22 cellular contexts compared by ENCODE assay signal in the genomic region with DNA sequence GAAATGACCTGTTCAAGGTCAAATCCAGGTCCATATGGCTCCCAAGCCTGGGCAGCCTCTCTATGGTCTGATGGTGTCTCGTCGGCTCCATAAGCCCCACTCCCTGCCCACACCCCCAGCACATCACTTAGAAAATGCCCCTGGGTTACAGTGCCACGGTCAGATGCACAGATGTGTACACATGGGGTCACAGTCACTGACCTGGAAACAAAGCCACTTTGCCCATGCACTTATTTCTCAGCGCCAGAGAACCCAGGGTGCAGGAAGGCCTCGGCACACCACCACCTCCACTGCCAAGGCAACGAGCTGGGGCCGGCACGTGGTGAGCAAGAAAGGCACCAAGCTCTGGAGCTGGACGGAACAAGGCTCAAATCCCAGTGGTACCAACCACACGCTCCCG. TPM values are rescaled to one million over a fixed set of nuclear protein-coding genes. Genes with fewer than 3 reads are reported as not detected.
A peak's percentile ranks its signal among the peaks of the same experiment; 100 is the strongest.
DNase-seq lines count a peak whose midpoint lies in the region; ATAC-seq, FAIRE-seq and TF ChIP-seq lines count a peak whose summit lies in the region.
"Had no signal": no experiment of that assay in that cellular context is flagged by ENCODE, and none has a peak within 500 bp of the region (broad histone marks: within the 10 kb centered on the region; RNA-seq: fewer than 3 reads in every experiment).

No MANE protein-coding gene starts in this region.

- H3K27me3 Mint-ChIP-seq in CD4-positive, alpha-beta memory T cell = no peaks in the 10 kb centered on the region
- H3K27me3 Mint-ChIP-seq in central memory CD8-positive, alpha-beta T cell = no peaks in the 10 kb centered on the region
- no peaks in the 10 kb centered on the region for H3K27me3 Mint-ChIP-seq in activated CD4-positive, alpha-beta T cell treated with anti-CD3 and anti-CD28 coated beads, Interleukin-2, amount 10 ng/mL, durations not matched to agents 7 days and 5 days

- intact Hi-C loops in CD4-positive, alpha-beta memory T cell (cut with micrococcal nuclease) = no loop called here

- H3K4me3 ChIP-seq in CD4-positive, alpha-beta memory T cell (ENCODE audit: low read length in 2 of 2) = no peak overlapping the region
- no peak overlapping the region for H3K4me3 ChIP-seq in osteoblast (ENCODE audit: insufficient read depth, low read length)
- H3K4me3 ChIP-seq: HAP-1, mucosa of descending colon, smooth muscle cell, thoracic aorta had no signal

- H3K36me3 ChIP-seq in CD4-positive, alpha-beta memory T cell (ENCODE audit: insufficient read depth, low read length) = no peaks in the 10 kb centered on the region
- no peaks in the 10 kb centered on the region for H3K36me3 ChIP-seq in osteoblast (ENCODE audit: insufficient read depth, low read length)
- H3K36me3 ChIP-seq: HAP-1 had no signal

- peaks cover 100% of the 10 kb centered on the region for H3K4me1 ChIP-seq in CD4-positive, alpha-beta memory T cell (ENCODE audit: insufficient read depth, low read length)
- peaks cover 26% of the 10 kb centered on the region for H3K4me1 ChIP-seq in osteoblast (ENCODE audit: insufficient read depth, low read length)
- H3K4me1 ChIP-seq: HAP-1 had no signal

- no peak for TF ChIP-seq CTCF in osteoblast (IDR thresholded peaks at IDR 0.05; ENCODE audit: extremely low read depth, low read depth, low read length)

- no peak overlapping the region for H2AFZ ChIP-seq in osteoblast (ENCODE audit: low read length)

- peaks cover 59% of the 10 kb centered on the region for H4K20me1 ChIP-seq in osteoblast (ENCODE audit: insufficient read depth, low read length)

- no peaks in the 10 kb centered on the region for H3K9me3 Mint-ChIP-seq in CD4-positive, alpha-beta memory T cell
- no peaks in the 10 kb centered on the region for H3K9me3 Mint-ChIP-seq in central memory CD8-positive, alpha-beta T cell
- no peaks in the 10 kb centered on the region for H3K9me3 Mint-ChIP-seq in activated CD4-positive, alpha-beta T cell treated with anti-CD3 and anti-CD28 coated beads, Interleukin-2, amount 10 ng/mL, durations not matched to agents 7 days and 5 days

- H3K79me2 ChIP-seq in osteoblast (ENCODE audit: insufficient read depth, low read length) = peaks cover 81% of the 10 kb centered on the region

- TF ChIP-seq POLR2A in GM12891 (IDR thresholded peaks at IDR 0.05; ENCODE audit: low read depth, low read length) = no peak

- no peak for ATAC-seq in central memory CD8-positive, alpha-beta T cell (replicated peaks; ENCODE audit: extremely low read depth, poor library complexity, severe bottlenecking)
- ATAC-seq in GM19328 (IDR thresholded peaks at IDR 0.05; ENCODE audit: unreplicated experiment) = no peak
- ATAC-seq: mucosa of descending colon, SK-N-SH treated with all-trans-retinoic acid at 6 μM for 48 hours had no signal

- H3K36me3 Mint-ChIP-seq in CD4-positive, alpha-beta memory T cell = peaks cover 0 to 12% of the 10 kb centered on the region in 2 donors
- peaks cover 22% of the 10 kb centered on the region for H3K36me3 Mint-ChIP-seq in central memory CD8-positive, alpha-beta T cell (ENCODE audit: insufficient read depth)
- no peaks in the 10 kb centered on the region for H3K36me3 Mint-ChIP-seq in activated CD4-positive, alpha-beta T cell treated with anti-CD3 and anti-CD28 coated beads, Interleukin-2, amount 10 ng/mL, durations not matched to agents 7 days and 5 days (ENCODE audit: low read depth)

- no peak overlapping the region for H3K4me2 ChIP-seq in osteoblast (ENCODE audit: insufficient read depth, low read length)
- H3K4me2 ChIP-seq: smooth muscle cell had no signal

- H3K4me1 Mint-ChIP-seq in CD4-positive, alpha-beta memory T cell = peaks cover 64 to 100% (median 85%) of the 10 kb centered on the region in 4 donors
- H3K4me1 Mint-ChIP-seq in central memory CD8-positive, alpha-beta T cell = peaks cover 87% of the 10 kb centered on the region
- peaks cover 72% of the 10 kb centered on the region for H3K4me1 Mint-ChIP-seq in activated CD4-positive, alpha-beta T cell treated with anti-CD3 and anti-CD28 coated beads, Interleukin-2, amount 10 ng/mL, durations not matched to agents 7 days and 5 days

- no peaks in the 10 kb centered on the region for H3K27me3 ChIP-seq in CD4-positive, alpha-beta memory T cell (ENCODE audit: insufficient read depth, low read length)
- H3K27me3 ChIP-seq in osteoblast (ENCODE audit: insufficient read depth, low read length) = no peaks in the 10 kb centered on the region
- H3K27me3 ChIP-seq: foreskin keratinocyte had no signal

- peak overlapping the region in 6 of 8 donors; percentile 6 to 68 (median 48) for H3K4me3 Mint-ChIP-seq in CD4-positive, alpha-beta memory T cell
- peak overlapping the region; percentile 21 for H3K4me3 Mint-ChIP-seq in central memory CD8-positive, alpha-beta T cell
- no peak overlapping the region for H3K4me3 Mint-ChIP-seq in activated CD4-positive, alpha-beta T cell treated with anti-CD3 and anti-CD28 coated beads, Interleukin-2, amount 10 ng/mL, durations not matched to agents 7 days and 5 days

- H3K27ac ChIP-seq in CD4-positive, alpha-beta memory T cell (ENCODE audit: low read depth, low read length) = peak overlapping the region; percentile 39
- no peak overlapping the region for H3K27ac ChIP-seq in osteoblast (ENCODE audit: low read depth, low read length)
- H3K27ac ChIP-seq: foreskin keratinocyte, thoracic aorta had no signal

- H3K27ac Mint-ChIP-seq in CD4-positive, alpha-beta memory T cell = peak overlapping the region; percentile 64 to 91 (median 80)
- H3K27ac Mint-ChIP-seq in central memory CD8-positive, alpha-beta T cell (ENCODE audit: low read depth) = peak overlapping the region; percentile 80
- no peak overlapping the region for H3K27ac Mint-ChIP-seq in activated CD4-positive, alpha-beta T cell treated with anti-CD3 and anti-CD28 coated beads, Interleukin-2, amount 10 ng/mL, durations not matched to agents 7 days and 5 days

- DNase-seq in CD4-positive, alpha-beta memory T cell = no peak
- DNase-seq in GM12891 (ENCODE audit: insufficient read length, low spot score) (no peak), osteoblast (ENCODE audit: insufficient read length, low spot score, missing footprints) (peak; percentile 35)
- DNase-seq in central memory CD8-positive, alpha-beta T cell (ENCODE audit: low spot score in 2 of 2) = no peak
- no peak for DNase-seq in activated CD8-positive, alpha-beta memory T cell treated with anti-CD3 and anti-CD28 coated beads, Interleukin-2, amount 50 U/mL, for 4 hours
- no peak for DNase-seq in activated CD4-positive, alpha-beta T cell treated with anti-CD3 and anti-CD28 coated beads, Interleukin-2, amount 10 ng/mL, durations not matched to agents 7 days and 5 days
- DNase-seq: activated CD8-positive, alpha-beta memory T cell treated with anti-CD3 and anti-CD28 coated beads for 24 hours; activated effector memory CD4-positive, alpha-beta T cell treated with Interleukin-2 at 50 U/mL for 16 hours; aorta; Karpas-422; mucosa of descending colon; NCI-H1105; NCI-H2171; NCI-H774; posterior cingulate gyrus had no signal

- CTCF ChIA-PET in CD4-positive, alpha-beta memory T cell (lab: Charles Lee; ENCODE audit: partially characterized antibody) = interaction anchor here (1.0 kb wide), 1 partner anchor 19 kb away, joined by 4 read pairs; no protein-coding TSS in a partner anchor
- CTCF ChIA-PET in activated CD4-positive, alpha-beta T cell treated with anti-CD3 and anti-CD28 coated beads, Interleukin-2, amount 10 ng/mL, durations not matched to agents 7 days and 5 days (lab: Charles Lee) = no interaction called here

- H3K9me3 ChIP-seq in CD4-positive, alpha-beta memory T cell (ENCODE audit: control insufficient read depth in 1 of 2, low read length in 2 of 2) = no peaks in the 10 kb centered on the region
- H3K9me3 ChIP-seq in osteoblast (ENCODE audit: low read depth, low read length) = no peaks in the 10 kb centered on the region
- H3K9me3 ChIP-seq: HAP-1, mucosa of descending colon, thoracic aorta had no signal

- FAIRE-seq in GM12891 (lab: Jason Lieb, UNC) = peak; percentile 86
- FAIRE-seq: TTC549 had no signal

- POLR2A ChIA-PET in CD4-positive, alpha-beta memory T cell (lab: Charles Lee; ENCODE audit: partially characterized antibody) = interaction anchor here (0.6 to 10.1 kb wide), 2 partner anchors 18 to 471 kb away, joined by 4 to 599 read pairs; partner anchors contain the start of gene IFFO2
- POLR2A ChIA-PET in activated CD4-positive, alpha-beta T cell treated with anti-CD3 and anti-CD28 coated beads, Interleukin-2, amount 10 ng/mL, durations not matched to agents 7 days and 5 days (lab: Charles Lee) = no interaction called here

TF ChIP-seq in GM12891, 5 proteins besides CTCF, POLR2A, EP300 and RAD21:
- TF ChIP-seq PAX5 (IDR thresholded peaks at IDR 0.05; ENCODE audit: insufficient read depth, low read length, severe bottlenecking) = peak; percentile 19
- TF ChIP-seq POLR2AphosphoS5 (IDR thresholded peaks at IDR 0.05; ENCODE audit: low read depth, low read length) = no peak

RNA-seq across cellular contexts. Expression of gene IFFO2, which starts 24.7 kb away (rescaled TPM):
- 10 to 100 TPM; 39.0 to 41.3 TPM for total RNA-seq in CD4-positive, alpha-beta memory T cell
- 1 to 10 TPM; 1.3 to 5.2 TPM for polyA plus RNA-seq in CD4-positive, alpha-beta memory T cell
- 8.1 TPM for polyA plus RNA-seq in GM12891 (2012; ENCODE audit: low read depth, missing spikeins)
- total RNA-seq in osteoblast = 6.8 and 10.9 TPM in 2 replicates
- total RNA-seq in activated CD4-positive, alpha-beta T cell treated with anti-CD3 and anti-CD28 coated beads, Interleukin-2, amount 10 ng/mL, durations not matched to agents 7 days and 5 days = 10 to 100 TPM; 20.4 to 21.7 TPM

RNA-seq across cellular contexts. Expression of gene ALDH4A1, which starts 29.4 kb away (rescaled TPM):
- 1 to 10 TPM; 1.4 to 1.5 TPM for total RNA-seq in CD4-positive, alpha-beta memory T cell
- polyA plus RNA-seq in CD4-positive, alpha-beta memory T cell = 1 to 10 TPM; 1.1 to 1.6 TPM
- 8.5 TPM for polyA plus RNA-seq in GM12891 (2012; ENCODE audit: low read depth, missing spikeins)
- total RNA-seq in osteoblast = 28.6 and 31.8 TPM in 2 replicates
- total RNA-seq in activated CD4-positive, alpha-beta T cell treated with anti-CD3 and anti-CD28 coated beads, Interleukin-2, amount 10 ng/mL, durations not matched to agents 7 days and 5 days = 1 to 10 TPM; 4.3 to 5.9 TPM
